13 cellular contexts compared by ENCODE assay signal in the genomic region with DNA sequence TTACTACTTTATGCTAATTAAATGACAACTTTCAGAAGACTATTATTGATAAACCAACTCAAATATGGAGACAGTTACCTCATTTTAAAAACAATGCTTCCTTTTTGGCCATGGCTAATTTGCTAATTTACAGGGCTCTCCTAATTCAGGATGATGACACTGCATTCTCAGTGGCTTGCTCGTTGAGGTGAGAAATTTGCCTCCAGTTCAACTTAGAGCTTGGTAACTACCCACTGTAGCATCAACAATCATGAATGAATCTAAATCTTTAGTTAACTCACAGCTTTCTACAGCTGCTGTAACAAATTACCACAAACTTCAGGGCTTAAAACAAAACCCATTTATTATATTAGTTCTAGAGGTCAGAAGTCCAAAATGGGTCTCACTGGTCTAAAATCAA. TPM values are rescaled to one million over a fixed set of nuclear protein-coding genes. Genes with fewer than 3 reads are reported as not detected.
A peak's percentile ranks its signal among the peaks of the same experiment; 100 is the strongest.
DNase-seq lines count a peak whose midpoint lies in the region; ATAC-seq, FAIRE-seq and TF ChIP-seq lines count a peak whose summit lies in the region.
"Had no signal": no experiment of that assay in that cellular context is flagged by ENCODE, and none has a peak within 500 bp of the region (broad histone marks: within the 10 kb centered on the region; RNA-seq: fewer than 3 reads in every experiment).

No MANE protein-coding gene starts in this region.

- H3K36me3 ChIP-seq in sigmoid colon: peaks cover 6 to 68% (median 13%) of the 10 kb centered on the region in 4 donors

- POLR2A ChIA-PET in T-cell (lab: Charles Lee): no interaction called here

- 51 to 66% methylated on average over 1 of the region's 1 CpG for WGBS in sigmoid colon, 2 donors

- TF ChIP-seq POLR2A in sigmoid colon (IDR thresholded peaks at IDR 0.05): no peak

- no peak for ATAC-seq in T-cell (replicated peaks in 1 of 4)
- ATAC-seq in GM18502 (IDR thresholded peaks at IDR 0.05; ENCODE audit: poor library complexity, unreplicated experiment): no peak
- no peak for ATAC-seq in GM18511 (IDR thresholded peaks at IDR 0.05; ENCODE audit: unreplicated experiment)

- intact Hi-C loops in sigmoid colon (cut with DNase I): no loop called here

- no peaks in the 10 kb centered on the region for H3K9me3 ChIP-seq in sigmoid colon
- H3K9me3 ChIP-seq: Peyer's patch, thyroid gland had no signal

- H3K36me3 Mint-ChIP-seq in T-cell (peaks cover 46% of the 10 kb centered on the region), endothelial cell (ENCODE audit: low read depth, unreplicated experiment) (peaks cover 19% of the 10 kb centered on the region)

- FAIRE-seq in GM19239 (lab: Jason Lieb, UNC): peak; percentile 14

- TF ChIP-seq EP300 in sigmoid colon (IDR thresholded peaks at IDR 0.05): no peak

- no peaks in the 10 kb centered on the region for H3K27me3 ChIP-seq in sigmoid colon
- H3K27me3 ChIP-seq: Peyer's patch, thyroid gland had no signal

- H3K9me3 Mint-ChIP-seq in T-cell (no peaks in the 10 kb centered on the region), endothelial cell (ENCODE audit: unreplicated experiment) (no peaks in the 10 kb centered on the region)

- H3K4me1 ChIP-seq in sigmoid colon: peaks cover 0 to 22% (median 17%) of the 10 kb centered on the region in 4 donors

- peaks cover 27 to 36% (median 34%) of the 10 kb centered on the region in 3 donors for H3K4me1 Mint-ChIP-seq in T-cell
- peaks cover 5% of the 10 kb centered on the region for H3K4me1 Mint-ChIP-seq in endothelial cell (ENCODE audit: unreplicated experiment)

- H3K4me3 Mint-ChIP-seq in T-cell (no peak overlapping the region), endothelial cell (ENCODE audit: unreplicated experiment) (peak overlapping the region; percentile 31)

- no peak for TF ChIP-seq CTCF in endothelial cell (IDR thresholded peaks at IDR 0.05; ENCODE audit: unreplicated experiment)
- no peak for TF ChIP-seq CTCF in sigmoid colon (IDR thresholded peaks at IDR 0.05)

- CTCF ChIA-PET in T-cell (lab: Charles Lee): no interaction called here

- H3K4me3 ChIP-seq in sigmoid colon: no peak overlapping the region
- H3K4me3 ChIP-seq: Peyer's patch, thyroid gland had no signal

- H3K27me3 Mint-ChIP-seq in T-cell: no peaks in the 10 kb centered on the region
- no peaks in the 10 kb centered on the region for H3K27me3 Mint-ChIP-seq in endothelial cell (ENCODE audit: unreplicated experiment)

- DNase-seq in GM19239 (ENCODE audit: insufficient read length, low spot score): no peak
- DNase-seq in T-cell: no peak
- DNase-seq in endothelial cell (ENCODE audit: low spot score): no peak
- DNase-seq in sigmoid colon: no peak
- DNase-seq in superior temporal gyrus (ENCODE audit: extremely low spot score): no peak
- DNase-seq in stimulated activated CD4-positive, alpha-beta T cell treated with anti-CD3 and anti-CD28 coated beads, Interleukin-4, amount 100 ng/mL, for 4 hours: no peak
- DNase-seq: amygdala; NCI-H187 treated with DMSO at 0.1 percent for 48 hours; Peyer's patch; stimulated activated CD4-positive, alpha-beta T cell treated with anti-CD3 and anti-CD28 coated beads, Interleukin-2, amount 100 ng/mL, for 48 hours; thyroid gland had no signal

- H3K27ac ChIP-seq in sigmoid colon: peak overlapping the region in 3 of 4 donors; percentile 51 to 63 (median 57)
- H3K27ac ChIP-seq: thyroid gland had no signal

- H3K27ac Mint-ChIP-seq in T-cell: peak overlapping the region; percentile 67 to 80
- no peak overlapping the region for H3K27ac Mint-ChIP-seq in endothelial cell (ENCODE audit: unreplicated experiment)

RNA-seq across cellular contexts. Expression of gene PBRM1, which starts 14.0 kb away (rescaled TPM):
- 10 to 100 TPM; 57.4 to 73.3 (median 63.3) TPM for total RNA-seq in T-cell
- 68.7 TPM for total RNA-seq in endothelial cell (ENCODE audit: unreplicated experiment)
- total RNA-seq in sigmoid colon: 10 to 100 TPM; 82.8 to 94.2 (median 90.1) TPM
- polyA plus RNA-seq in sigmoid colon: 10 to 100 TPM in 1 of 3 donors, 1 to 10 TPM in 2; 8.4 to 19.8 (median 9.9) TPM

RNA-seq across cellular contexts. Expression of gene GNL3, which starts 14.2 kb away (rescaled TPM):
- total RNA-seq in T-cell (100 to 1,000 TPM in 2 of 5 donors, 10 to 100 TPM in 3; 77.1 to 110 (median 86.6) TPM), endothelial cell (ENCODE audit: unreplicated experiment) (50.0 TPM), sigmoid colon (10 to 100 TPM; 22.4 to 42.5 (median 36.2) TPM)
- 10 to 100 TPM; 34.2 to 76.6 (median 39.8) TPM for polyA plus RNA-seq in sigmoid colon

RNA-seq across cellular contexts. Expression of gene GLT8D1, which starts 33.9 kb away (rescaled TPM):
- 10 to 100 TPM; 21.0 to 47.0 (median 39.1) TPM for total RNA-seq in T-cell
- 54.7 TPM for total RNA-seq in endothelial cell (ENCODE audit: unreplicated experiment)
- 10 to 100 TPM; 31.5 to 47.4 (median 35.7) TPM for total RNA-seq in sigmoid colon
- 10 to 100 TPM in 2 of 3 donors, 1 to 10 TPM in 1; 9.2 to 29.4 (median 11.4) TPM for polyA plus RNA-seq in sigmoid colon

RNA-seq across cellular contexts. Expression of gene SPCS1, which starts 34.2 kb away (rescaled TPM):
- total RNA-seq in T-cell (10 to 100 TPM; 61.8 to 85.8 (median 81.3) TPM), endothelial cell (ENCODE audit: unreplicated experiment) (83.9 TPM), sigmoid colon (100 to 1,000 TPM in 3 of 4 donors, 10 to 100 TPM in 1; 62.0 to 140 (median 109) TPM)
- 100 to 1,000 TPM in 2 of 3 donors, 10 to 100 TPM in 1; 96.1 to 191 (median 113) TPM for polyA plus RNA-seq in sigmoid colon
